In genomic region chr10:50501478-50501877, GRCh38 we compare ENCODE assay signal across 20 cellular contexts.
DNase-seq lines count a peak whose midpoint lies in the region; ATAC-seq and FAIRE-seq lines count a peak whose summit lies in the region.
"Had no signal": no experiment of that assay in that cellular context is flagged by ENCODE, and none has a peak within 500 bp of the region (broad histone marks: within the 10 kb centered on the region; RNA-seq: fewer than 3 reads in every experiment).

No MANE protein-coding gene starts in this region.

- no peak overlapping the region for H3K27ac ChIP-seq in small intestine (ENCODE audit: low read depth in 1 of 2, low read length in 1 of 2)
- H3K27ac ChIP-seq: lower lobe of right lung, neural progenitor cell, sigmoid colon, SJCRH30, tibial artery had no signal

- no peak overlapping the region for H3K27ac Mint-ChIP-seq in activated CD4-positive, alpha-beta T cell treated with anti-CD3 and anti-CD28 coated beads for 36 hours
- H3K27ac Mint-ChIP-seq in stimulated activated naive CD8-positive, alpha-beta T cell treated with anti-CD3 and anti-CD28 coated beads, Interleukin-15, amount 100 ng/mL, for 72 hours: no peak overlapping the region
- H3K27ac Mint-ChIP-seq: activated B cell treated with CpG ODN at 0.5 μM for 24 hours, neural progenitor cell had no signal

- H3K4me3 ChIP-seq in small intestine (ENCODE audit: low read depth in 1 of 2, low read length in 2 of 2): no peak overlapping the region
- H3K4me3 ChIP-seq: lower lobe of right lung, neural progenitor cell, sigmoid colon, SJCRH30, tibial artery had no signal

- CTCF ChIA-PET in activated CD4-positive, alpha-beta T cell treated with anti-CD3 and anti-CD28 coated beads for 36 hours (lab: Charles Lee): no interaction called here

- no peak for DNase-seq in activated CD4-positive, alpha-beta T cell treated with anti-CD3 and anti-CD28 coated beads for 36 hours
- no peak for DNase-seq in activated CD4-positive, alpha-beta T cell treated with anti-CD3 and anti-CD28 coated beads, Interleukin-2, amount 50 U/mL, for 48 hours
- DNase-seq in RPMI7951 (ENCODE audit: low read depth) (peak; percentile 16), small intestine (no peak)
- no peak for DNase-seq in stimulated activated naive CD8-positive, alpha-beta T cell treated with anti-CD3 and anti-CD28 coated beads, Interleukin-15, amount 100 ng/mL, for 72 hours
- DNase-seq: 8988T; activated B cell treated with CpG ODN at 0.5 μM for 24 hours; activated T-cell treated with anti-CD3 and anti-CD28 coated beads, Interleukin-2, amount 50 U/mL, for 24 hours; aorta; effector memory CD8-positive, alpha-beta T cell; lower lobe of right lung; NCI-H1930; NCI-H774; sigmoid colon; SJCRH30; tibial artery had no signal

- H3K4me1 ChIP-seq in small intestine (ENCODE audit: control insufficient read depth in 2 of 2, insufficient read depth in 1 of 2, low read depth in 1 of 2, low read length in 1 of 2): no peaks in the 10 kb centered on the region
- H3K4me1 ChIP-seq: SJCRH30 had no signal

- no peaks in the 10 kb centered on the region for H3K36me3 ChIP-seq in small intestine (ENCODE audit: control insufficient read depth in 2 of 2, insufficient read depth in 2 of 2, low read length in 2 of 2)
- H3K36me3 ChIP-seq: lower lobe of right lung, neural progenitor cell, sigmoid colon, SJCRH30, tibial artery had no signal

- POLR2A ChIA-PET in activated CD4-positive, alpha-beta T cell treated with anti-CD3 and anti-CD28 coated beads for 36 hours (lab: Charles Lee): no interaction called here

- H3K27me3 ChIP-seq in small intestine (ENCODE audit: control insufficient read depth in 2 of 2, insufficient read depth in 2 of 2, low read length in 2 of 2): no peaks in the 10 kb centered on the region
- H3K27me3 ChIP-seq: neural progenitor cell, sigmoid colon, SJCRH30, tibial artery had no signal

- peaks cover 10% of the 10 kb centered on the region for H3K36me3 Mint-ChIP-seq in activated CD4-positive, alpha-beta T cell treated with anti-CD3 and anti-CD28 coated beads for 36 hours (ENCODE audit: low read depth)
- H3K36me3 Mint-ChIP-seq: neural progenitor cell had no signal

- no peaks in the 10 kb centered on the region for H3K9me3 Mint-ChIP-seq in activated CD4-positive, alpha-beta T cell treated with anti-CD3 and anti-CD28 coated beads for 36 hours (ENCODE audit: low read depth)
- H3K9me3 Mint-ChIP-seq in stimulated activated naive CD8-positive, alpha-beta T cell treated with anti-CD3 and anti-CD28 coated beads, Interleukin-15, amount 100 ng/mL, for 72 hours: no peaks in the 10 kb centered on the region
- H3K9me3 Mint-ChIP-seq: activated T-cell treated with anti-CD3 and anti-CD28 coated beads, Interleukin-2, amount 50 U/mL, for 24 hours; effector memory CD8-positive, alpha-beta T cell; neural progenitor cell had no signal

- H3K9me3 ChIP-seq in small intestine (ENCODE audit: control insufficient read depth, low read depth): no peaks in the 10 kb centered on the region
- H3K9me3 ChIP-seq: lower lobe of right lung, sigmoid colon, SJCRH30, tibial artery had no signal

- intact Hi-C loops in activated CD4-positive, alpha-beta T cell treated with anti-CD3 and anti-CD28 coated beads for 36 hours (cut with DNase I, micrococcal nuclease): no loop called here

- no peak for FAIRE-seq in small intestine (lab: Jason Lieb, UNC)

- ATAC-seq in activated CD4-positive, alpha-beta T cell treated with anti-CD3 and anti-CD28 coated beads for 36 hours: peak; percentile 40
- peak; percentile 55 for ATAC-seq in esophagus mucosa
- ATAC-seq in stimulated activated naive CD8-positive, alpha-beta T cell treated with anti-CD3 and anti-CD28 coated beads, Interleukin-15, amount 100 ng/mL, for 72 hours: peak; percentile 45
- no peak for ATAC-seq in GM21423 (IDR thresholded peaks at IDR 0.05; ENCODE audit: unreplicated experiment)
- no peak for ATAC-seq in GM19397 (IDR thresholded peaks at IDR 0.05; ENCODE audit: unreplicated experiment)
- ATAC-seq: lower lobe of right lung had no signal

- H3K4me3 Mint-ChIP-seq in activated CD4-positive, alpha-beta T cell treated with anti-CD3 and anti-CD28 coated beads for 36 hours: no peak overlapping the region
- no peak overlapping the region for H3K4me3 Mint-ChIP-seq in stimulated activated naive CD8-positive, alpha-beta T cell treated with anti-CD3 and anti-CD28 coated beads, Interleukin-15, amount 100 ng/mL, for 72 hours
- H3K4me3 Mint-ChIP-seq: activated B cell treated with CpG ODN at 0.5 μM for 24 hours; activated T-cell treated with anti-CD3 and anti-CD28 coated beads, Interleukin-2, amount 50 U/mL, for 24 hours; effector memory CD8-positive, alpha-beta T cell; neural progenitor cell had no signal

- peaks cover 56% of the 10 kb centered on the region for H3K4me1 Mint-ChIP-seq in activated CD4-positive, alpha-beta T cell treated with anti-CD3 and anti-CD28 coated beads for 36 hours
- H3K4me1 Mint-ChIP-seq in stimulated activated naive CD8-positive, alpha-beta T cell treated with anti-CD3 and anti-CD28 coated beads, Interleukin-15, amount 100 ng/mL, for 72 hours: peaks cover 59% of the 10 kb centered on the region

- 78 to 83% (median 82%) methylated on average over 2 of the region's 2 CpGs for WGBS in small intestine, 3 donors

- no peaks in the 10 kb centered on the region for H3K27me3 Mint-ChIP-seq in activated CD4-positive, alpha-beta T cell treated with anti-CD3 and anti-CD28 coated beads for 36 hours
- no peaks in the 10 kb centered on the region for H3K27me3 Mint-ChIP-seq in stimulated activated naive CD8-positive, alpha-beta T cell treated with anti-CD3 and anti-CD28 coated beads, Interleukin-15, amount 100 ng/mL, for 72 hours
- H3K27me3 Mint-ChIP-seq: activated B cell treated with CpG ODN at 0.5 μM for 24 hours; activated T-cell treated with anti-CD3 and anti-CD28 coated beads, Interleukin-2, amount 50 U/mL, for 24 hours; effector memory CD8-positive, alpha-beta T cell had no signal

Comparison
In these comparisons a context has a peak if more than half of its experiments do, and no peak if none do; other contexts are left out.
1. ATAC-seq: peak in activated CD4-positive, alpha-beta T cell treated with anti-CD3 and anti-CD28 coated beads for 36 hours (single experiment), esophagus mucosa (single experiment) and stimulated activated naive CD8-positive, alpha-beta T cell treated with anti-CD3 and anti-CD28 coated beads, Interleukin-15, amount 100 ng/mL, for 72 hours (single experiment); none in GM21423 (single experiment) and GM19397 (single experiment).